Comparison of ENCODE assay signal across 26 cellular contexts in the genomic region with DNA sequence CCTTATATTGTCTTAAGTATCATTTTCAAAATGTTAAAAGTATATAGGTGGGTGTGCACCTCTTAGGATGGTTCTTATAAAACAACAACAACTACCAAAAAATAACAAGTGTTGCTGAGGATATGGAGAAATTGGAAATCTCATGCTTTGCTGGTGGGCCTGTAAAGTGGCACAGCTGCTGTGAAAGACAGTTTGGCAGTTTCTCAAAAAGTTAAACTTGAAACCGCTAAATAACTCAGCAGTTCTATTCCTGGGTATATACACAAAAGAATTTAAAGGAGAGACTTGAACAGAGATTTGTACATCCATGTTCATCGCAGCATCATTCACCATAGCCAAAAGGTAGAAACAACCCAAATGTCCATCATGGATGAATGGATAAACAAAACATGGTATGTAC.
"Had no signal": no experiment of that assay in that cellular context is flagged by ENCODE, and none has a peak within 500 bp of the region (broad histone marks: within the 10 kb centered on the region; RNA-seq: fewer than 3 reads in every experiment).

No MANE protein-coding gene starts in this region.

- H3K9me3 Mint-ChIP-seq: activated CD8-positive, alpha-beta T cell treated with anti-CD3 and anti-CD28 coated beads for 36 hours; activated T-cell treated with anti-CD3 and anti-CD28 coated beads, Interleukin-2, amount 50 U/mL, for 4 hours; activated T-helper 17 cell treated with anti-CD3 and anti-CD28 coated beads, Interleukin-2, amount 50 U/mL, for 72 hours; WTC11 had no signal

- H3K9me3 ChIP-seq: body of pancreas, colonic mucosa, esophagus squamous epithelium, gastroesophageal sphincter had no signal

- H3K27me3 ChIP-seq: body of pancreas, colonic mucosa, esophagus squamous epithelium, gastroesophageal sphincter had no signal

- DNase-seq: activated CD4-positive, alpha-beta T cell treated with anti-CD3 and anti-CD28 coated beads for 1 hour; activated CD4-positive, alpha-beta T cell treated with anti-CD3 and anti-CD28 coated beads for 48 hours; activated CD4-positive, alpha-beta T cell treated with anti-CD3 and anti-CD28 coated beads, Interleukin-2, amount 50 U/mL, for 1 hour; activated CD4-positive, alpha-beta T cell treated with anti-CD3 and anti-CD28 coated beads, Interleukin-2, amount 50 U/mL, for 48 hours; activated CD8-positive, alpha-beta memory T cell treated with anti-CD3 and anti-CD28 coated beads for 24 hours; activated CD8-positive, alpha-beta T cell treated with anti-CD3 and anti-CD28 coated beads for 36 hours; activated effector memory CD4-positive, alpha-beta T cell treated with Interleukin-2 at 50 U/mL for 16 hours; activated gamma-delta T cell treated with Interleukin-2 at 50 U/mL for 16 hours; activated naive CD4-positive, alpha-beta T cell treated with anti-CD3 and anti-CD28 coated beads, Interleukin-2, amount 50 U/mL, for 16 hours; activated naive CD4-positive, alpha-beta T cell treated with Interleukin-2 at 50 U/mL for 16 hours; activated T-cell treated with anti-CD3 and anti-CD28 coated beads, Interleukin-2, amount 50 U/mL, for 4 hours; amniotic stem cell; anterior cingulate cortex; body of pancreas; caudate nucleus; colonic mucosa; effector CD8-positive, alpha-beta T cell; esophagus squamous epithelium; foreskin melanocyte; T-helper 2 cell had no signal

- H3K4me1 ChIP-seq: body of pancreas, colonic mucosa, esophagus squamous epithelium, gastroesophageal sphincter had no signal

- H3K27me3 Mint-ChIP-seq: activated CD8-positive, alpha-beta T cell treated with anti-CD3 and anti-CD28 coated beads for 36 hours; activated T-helper 17 cell treated with anti-CD3 and anti-CD28 coated beads, Interleukin-2, amount 50 U/mL, for 72 hours had no signal

- H3K27ac Mint-ChIP-seq: activated CD8-positive, alpha-beta T cell treated with anti-CD3 and anti-CD28 coated beads for 36 hours; activated naive CD8-positive, alpha-beta T cell; activated T-helper 17 cell treated with anti-CD3 and anti-CD28 coated beads, Interleukin-2, amount 50 U/mL, for 72 hours; WTC11 had no signal

- H3K36me3 ChIP-seq: colonic mucosa, esophagus squamous epithelium had no signal

- H3K36me3 Mint-ChIP-seq: activated naive CD8-positive, alpha-beta T cell; WTC11 had no signal

- H3K4me3 ChIP-seq: body of pancreas, colonic mucosa, esophagus squamous epithelium, gastroesophageal sphincter had no signal

- H3K4me1 Mint-ChIP-seq: activated T-helper 17 cell treated with anti-CD3 and anti-CD28 coated beads, Interleukin-2, amount 50 U/mL, for 72 hours; WTC11 had no signal

- H3K27ac ChIP-seq: body of pancreas, colonic mucosa, epithelial cell of prostate, esophagus squamous epithelium, VCaP had no signal

- H3K4me3 Mint-ChIP-seq: activated CD8-positive, alpha-beta T cell treated with anti-CD3 and anti-CD28 coated beads for 36 hours; activated naive CD8-positive, alpha-beta T cell; activated T-cell treated with anti-CD3 and anti-CD28 coated beads, Interleukin-2, amount 50 U/mL, for 4 hours; activated T-helper 17 cell treated with anti-CD3 and anti-CD28 coated beads, Interleukin-2, amount 50 U/mL, for 72 hours; WTC11 had no signal
